ENCODE assay signal across 23 cellular contexts in genomic region chr6:13700232-13700631, GRCh38. TPM values are rescaled to one million over a fixed set of nuclear protein-coding genes. Genes with fewer than 3 reads are reported as not detected.
DNase-seq lines count a peak whose midpoint lies in the region; ATAC-seq, FAIRE-seq and TF ChIP-seq lines count a peak whose summit lies in the region.
"Had no signal": no experiment of that assay in that cellular context is flagged by ENCODE, and none has a peak within 500 bp of the region (broad histone marks: within the 10 kb centered on the region; RNA-seq: fewer than 3 reads in every experiment).

No MANE protein-coding gene starts in this region.

- no peaks in the 10 kb centered on the region for H3K9me1 ChIP-seq in K562 (ENCODE audit: control insufficient read depth, insufficient read depth, low read length)

- DNase-seq in MCF 10A (ENCODE audit: unreplicated experiment) = no peak
- DNase-seq in mammary epithelial cell = no peak
- peak; percentile 20 to 44 for DNase-seq in Kasumi-1 (lab: John Stamatoyannopoulos, UW)
- no peak for DNase-seq in K562 (ENCODE audit: extremely low read depth in 1 of 4, low spot score in 3 of 4)
- no peak for DNase-seq in type B pancreatic cell (ENCODE audit: extremely low spot score, unreplicated experiment)
- DNase-seq in NCI-H2196 treated with DMSO at 0.1 percent for 48 hours (lab: John Stamatoyannopoulos, UW; ENCODE audit: unreplicated experiment) = no peak
- no peak for DNase-seq in activated gamma-delta T cell treated with Interleukin-2 at 50 U/mL for 16 hours
- DNase-seq: activated effector memory CD4-positive, alpha-beta T cell treated with anti-CD3 and anti-CD28 coated beads, Interleukin-2, amount 50 U/mL, for 16 hours; endodermal cell; GDM1; head of caudate nucleus; HFFc6; left ventricle myocardium superior; NCI-H1417 treated with DMSO at 0.1 percent for 48 hours; NCI-H69; ovary; sigmoid colon; SK-N-SH; uterus had no signal

- H3K4me3 ChIP-seq in mammary epithelial cell (replicated peaks in 1 of 3; ENCODE audit: insufficient read depth in 1 of 3, low read depth in 2 of 3, low read length in 3 of 3) (no peak overlapping the region), K562 (no peak overlapping the region)
- H3K4me3 ChIP-seq: ascending aorta, ovary, sigmoid colon, uterus had no signal

- intact Hi-C loops in MCF 10A (cut with micrococcal nuclease) = no loop called here
- intact Hi-C loops in mammary epithelial cell (cut with micrococcal nuclease) = no loop called here
- intact Hi-C loops in K562 (cut with micrococcal nuclease) = no loop called here

- in situ Hi-C loops in mammary epithelial cell (cut with MboI; ENCODE audit: low sequenced_read_pairs in 2 of 2) = no loop called here
- in situ Hi-C loops in K562 (cut with MboI) = no loop called here

- TF ChIP-seq POLR2A in K562 (conservative IDR thresholded peaks at IDR 0.05) = no peak

- H3K27me3 Mint-ChIP-seq in MCF 10A (ENCODE audit: insufficient read depth, unreplicated experiment) = no peaks in the 10 kb centered on the region
- no peaks in the 10 kb centered on the region for H3K27me3 Mint-ChIP-seq in type B pancreatic cell
- H3K27me3 Mint-ChIP-seq: B cell had no signal

- H3K4me1 Mint-ChIP-seq in MCF 10A (ENCODE audit: insufficient read depth, unreplicated experiment) = peaks cover 16% of the 10 kb centered on the region
- H3K4me1 Mint-ChIP-seq in type B pancreatic cell (ENCODE audit: unreplicated experiment) = peaks cover 13% of the 10 kb centered on the region

- H3K36me3 Mint-ChIP-seq in MCF 10A (ENCODE audit: insufficient read depth, unreplicated experiment) (peaks cover 15% of the 10 kb centered on the region), type B pancreatic cell (peaks cover 8% of the 10 kb centered on the region)

- no peak for TF ChIP-seq CTCF in MCF 10A (IDR thresholded peaks at IDR 0.05; ENCODE audit: unreplicated experiment)
- TF ChIP-seq CTCF in mammary epithelial cell (conservative IDR thresholded peaks at IDR 0.05 in 1 of 2, IDR thresholded peaks at IDR 0.05 in 1 of 2; ENCODE audit: extremely low read depth in 1 of 2, insufficient read depth in 1 of 2, low read depth in 1 of 2, low read length in 2 of 2) = no peak
- no peak for TF ChIP-seq CTCF in K562 (IDR thresholded peaks at IDR 0.05 in 2 of 3, conservative IDR thresholded peaks at IDR 0.05 in 1 of 3; ENCODE audit: insufficient read depth in 2 of 3, low read depth in 1 of 3, low read length in 3 of 3)
- no peak for TF ChIP-seq CTCF in type B pancreatic cell (conservative IDR thresholded peaks at IDR 0.05)

- dilution Hi-C loops in mammary epithelial cell (cut with HindIII; ENCODE audit: low sequenced_read_pairs) = no loop called here

- 100% methylated on average over 2 of the region's 3 CpGs for WGBS in mammary epithelial cell (ENCODE audit: low coverage, missing lambda C conversion rate)
- WGBS in K562 (ENCODE audit: insufficient coverage, low coverage, missing lambda C conversion rate) = 58% methylated on average over 3 of the region's 3 CpGs

- no peak overlapping the region for H2AFZ ChIP-seq in mammary epithelial cell (ENCODE audit: low read depth, low read length)
- H2AFZ ChIP-seq in K562 (ENCODE audit: low read depth, low read length) = no peak overlapping the region

- H3K79me2 ChIP-seq in mammary epithelial cell (ENCODE audit: insufficient read depth, low read length) = peaks cover 96% of the 10 kb centered on the region
- peaks cover 100% of the 10 kb centered on the region for H3K79me2 ChIP-seq in K562 (ENCODE audit: control insufficient read depth, insufficient read depth, low read length)

- no peaks in the 10 kb centered on the region for H3K9me3 ChIP-seq in mammary epithelial cell (replicated peaks; ENCODE audit: insufficient read depth, low read length)
- no peaks in the 10 kb centered on the region for H3K9me3 ChIP-seq in K562 (replicated peaks; ENCODE audit: control insufficient read depth, insufficient read depth, low read depth, low read length)
- H3K9me3 ChIP-seq: ascending aorta, ovary, sigmoid colon, SK-N-SH, uterus had no signal

- POLR2A ChIA-PET in MCF 10A (lab: Yijun Ruan, JAX) = interaction anchor here (1.2 to 1.5 kb wide), 3 partner anchors 9 to 12 kb away, joined by 3 to 7 read pairs (median 6); partner anchors contain the start of gene RANBP9
- POLR2A ChIA-PET in K562 (lab: Yijun Ruan, JAX) = interaction anchor here (0.5 to 2.7 kb wide), 7 partner anchors 9 to 1784 kb away, joined by 3 to 31 read pairs (median 5); partner anchors contain the start of genes NOL7, RANBP9 and RNF182

- H3K27ac Mint-ChIP-seq in MCF 10A (ENCODE audit: low read depth, unreplicated experiment) (peak overlapping the region; percentile 10), type B pancreatic cell (peak overlapping the region; percentile 12)
- H3K27ac Mint-ChIP-seq: B cell, endodermal cell, HFFc6 had no signal

- H4K20me1 ChIP-seq in mammary epithelial cell (ENCODE audit: insufficient read depth, low read length) (peaks cover 1% of the 10 kb centered on the region), K562 (replicated peaks; ENCODE audit: control insufficient read depth, insufficient read depth, low read length) (peaks cover 21% of the 10 kb centered on the region; the same call in 1 of the 2 replicates)

- H3K27ac ChIP-seq in mammary epithelial cell (ENCODE audit: insufficient read depth, low read depth, low read length) = no peak overlapping the region
- peak overlapping the region; percentile 27; the same call in 1 of the 3 replicates for H3K27ac ChIP-seq in K562 (ENCODE audit: extremely low read depth, low read depth, low read length)
- H3K27ac ChIP-seq: ascending aorta, ovary, sigmoid colon, uterus, VCaP had no signal

- no peak for TF ChIP-seq RAD21 in K562 (CRISPR knock-in tag; conservative IDR thresholded peaks at IDR 0.05 in 1 of 2, IDR thresholded peaks at IDR 0.05 in 1 of 2)

- CTCF ChIA-PET in MCF 10A (lab: Yijun Ruan, JAX) = interaction anchor here (0.7 kb wide), 1 partner anchor 47 kb away, joined by 4 read pairs; no protein-coding TSS in a partner anchor
- CTCF ChIA-PET in mammary epithelial cell (lab: Charles Lee; ENCODE audit: low non-redundant PET) = no interaction called here
- CTCF ChIA-PET in K562 (lab: Yijun Ruan, JAX; ENCODE audit: low intra/inter-chr PET ratio) = no interaction called here

- no peaks in the 10 kb centered on the region for H3K27me3 ChIP-seq in mammary epithelial cell (ENCODE audit: insufficient read depth, low read length)
- no peaks in the 10 kb centered on the region for H3K27me3 ChIP-seq in K562 (ENCODE audit: control insufficient read depth in 2 of 2, insufficient read depth in 2 of 2, low read length in 2 of 2)
- H3K27me3 ChIP-seq: ascending aorta, ovary, sigmoid colon, uterus had no signal

- H3K9me3 Mint-ChIP-seq in MCF 10A (ENCODE audit: unreplicated experiment) = no peaks in the 10 kb centered on the region
- no peaks in the 10 kb centered on the region for H3K9me3 Mint-ChIP-seq in type B pancreatic cell
- H3K9me3 Mint-ChIP-seq: endodermal cell, HFFc6 had no signal

- ATAC-seq in K562 = peak; percentile 33
- ATAC-seq: left ventricle myocardium superior, Panc1 had no signal

- FAIRE-seq in K562 (lab: Jason Lieb, UNC) = no peak

- H3K4me1 ChIP-seq in mammary epithelial cell (ENCODE audit: insufficient read depth, low read length) (peaks cover 6% of the 10 kb centered on the region), K562 (replicated peaks in 1 of 2; ENCODE audit: control insufficient read depth in 2 of 2, insufficient read depth in 2 of 2, low read length in 2 of 2) (peaks cover 12 to 56% of the 10 kb centered on the region in 2 experiments; a peak in 4 of 5 replicates)

- TF ChIP-seq EP300 in K562 (IDR thresholded peaks at IDR 0.05; ENCODE audit: low read length) = no peak

- H3K4me3 Mint-ChIP-seq in MCF 10A (ENCODE audit: unreplicated experiment) = no peak overlapping the region
- H3K4me3 Mint-ChIP-seq in type B pancreatic cell = no peak overlapping the region
- H3K4me3 Mint-ChIP-seq: B cell, endodermal cell, HFFc6 had no signal

- H3K36me3 ChIP-seq in mammary epithelial cell (ENCODE audit: insufficient read depth, low read length) = no peaks in the 10 kb centered on the region
- H3K36me3 ChIP-seq in K562 (ENCODE audit: control insufficient read depth, insufficient read depth, low read length) = peaks cover 44% of the 10 kb centered on the region
- H3K36me3 ChIP-seq: ascending aorta, ovary, uterus had no signal

- BruUV-seq in MCF 10A (replicated peaks; lab: Mats Ljungman, UMichigan) (no TSS peak), mammary epithelial cell (replicated peaks; lab: Mats Ljungman, UMichigan) (no TSS peak), K562 (replicated peaks; lab: Mats Ljungman, UMichigan) (no TSS peak)

- H3K9ac ChIP-seq in mammary epithelial cell (ENCODE audit: insufficient read depth, low read length) (no peak overlapping the region), K562 (ENCODE audit: insufficient read depth in 1 of 2, low read depth in 2 of 2, low read length in 2 of 2) (no peak overlapping the region)
- H3K9ac ChIP-seq: SK-N-SH had no signal

- no peak overlapping the region for H3K4me2 ChIP-seq in mammary epithelial cell (ENCODE audit: insufficient read depth, low read depth, low read length)
- H3K4me2 ChIP-seq in K562 (ENCODE audit: insufficient read depth, low read length) = no peak overlapping the region
- H3K4me2 ChIP-seq: SK-N-SH had no signal

TF ChIP-seq in K562, 482 proteins besides CTCF, POLR2A, EP300 and RAD21 (continues in another document):
- peak; percentile 64; the same call in 1 of the 2 replicates for TF ChIP-seq SMARCA5 (IDR thresholded peaks at IDR 0.05)
- no peak for TF ChIP-seq SNIP1 (IDR thresholded peaks at IDR 0.05; ENCODE audit: low read depth)

RNA-seq across cellular contexts. Expression of gene RANBP9, which starts 11.4 kb away (rescaled TPM):
- 42.0 and 48.0 TPM in 2 replicates for total RNA-seq in MCF 10A (2022)
- total RNA-seq in mammary epithelial cell = 10 to 100 TPM; 26.7 to 44.4 TPM
- 22.9 TPM for polyA plus RNA-seq in mammary epithelial cell
- 29.4 TPM for polyA minus RNA-seq in mammary epithelial cell
- 23.7 and 84.5 TPM in 2 replicates for total RNA-seq in K562 (2011; cell fraction: chromatin; rRNA removed; ENCODE audit: low replicate concordance)
- 11.0 and 16.3 TPM in 2 replicates for total RNA-seq in K562 (2011; cell fraction: nucleolus; rRNA removed)
- 31.1 and 32.8 TPM in 2 replicates for total RNA-seq in K562 (2011; cell fraction: nucleoplasm; rRNA removed)
- total RNA-seq in K562 (2014; rRNA removed) = 34.7 and 36.4 TPM in 2 replicates
- 64.8 and 74.0 TPM in 2 replicates for total RNA-seq in K562 (2014; rRNA removed; fragmentation: Illumina TruSeq; extraction: Trizol)
- total RNA-seq in K562 (2015; rRNA removed; fragmentation: Illumina TruSeq; extraction: Trizol) = 60.3 and 61.5 TPM in 2 replicates
- 80.4 and 87.0 TPM in 2 replicates for total RNA-seq in K562 (2021)
- polyA plus RNA-seq in K562 (2011; rRNA removed) = 54.2 and 83.6 TPM in 2 replicates
- polyA plus RNA-seq in K562 (2011; cell fraction: cytosol; rRNA removed) = 30.0 and 36.4 TPM in 2 replicates
- polyA plus RNA-seq in K562 (2011; cell fraction: nucleus; rRNA removed) = 43.2 and 52.8 TPM in 2 replicates
- 68.7 and 70.4 TPM in 2 replicates for polyA plus RNA-seq in K562 (2012)
- polyA plus RNA-seq in K562 (2014; fragmentation: Illumina TruSeq; extraction: Trizol) = 124 and 130 TPM in 2 replicates
- polyA plus RNA-seq in K562 (2014; fragmentation: Nextera tagmentation; extraction: Ambion mirVana) = 10 to 100 TPM; 27.5 to 31.2 TPM
- polyA plus RNA-seq in K562 (2014; rRNA removed) = 51.2 and 53.5 TPM in 2 replicates
- 126 and 143 TPM in 2 replicates for polyA minus RNA-seq in K562 (2011; rRNA and poly(A)+ RNA removed)
- polyA minus RNA-seq in K562 (2011; cell fraction: cytosol; rRNA and poly(A)+ RNA removed) = 54.5 and 56.1 TPM in 2 replicates
- polyA minus RNA-seq in K562 (2011; cell fraction: nucleus; rRNA and poly(A)+ RNA removed) = 19.8 and 32.3 TPM in 2 replicates
- total RNA-seq in type B pancreatic cell (ENCODE audit: low replicate concordance) = 40.4 and 43.4 TPM in 2 replicates

Comparison
In these comparisons a context has a peak if more than half of its experiments do, and no peak if none do; other contexts are left out.
1. DNase-seq: peak in Kasumi-1 (2 of 2); none in MCF 10A (single experiment), mammary epithelial cell (single experiment), K562 (0 of 4), type B pancreatic cell (single experiment), NCI-H2196 treated with DMSO at 0.1 percent for 48 hours (single experiment) and activated gamma-delta T cell treated with Interleukin-2 at 50 U/mL for 16 hours (single experiment).